Comparison of ENCODE assay signal across 18 cellular contexts in genomic region chr1:93434088-93434487, GRCh38. TPM values are rescaled to one million over a fixed set of nuclear protein-coding genes. Genes with fewer than 3 reads are reported as not detected.
DNase-seq lines count a peak whose midpoint lies in the region; ATAC-seq, FAIRE-seq and TF ChIP-seq lines count a peak whose summit lies in the region.
"Had no signal": no experiment of that assay in that cellular context is flagged by ENCODE, and none has a peak within 500 bp of the region (broad histone marks: within the 10 kb centered on the region; RNA-seq: fewer than 3 reads in every experiment).

No MANE protein-coding gene starts in this region.

- intact Hi-C loops in mucosa of descending colon (cut with DNase I, micrococcal nuclease) = loop anchor here in 1 of 2 donors (10.0 kb wide), 2 partner anchors 129 to 411 kb away; no protein-coding TSS in a partner anchor
- intact Hi-C loops in posterior vena cava (cut with DNase I) = loop anchor here (10.0 kb wide), 2 partner anchors 381 to 411 kb away; no protein-coding TSS in a partner anchor

- peaks cover 31% of the 10 kb centered on the region for H3K27me3 Mint-ChIP-seq in activated CD4-positive, alpha-beta memory T cell treated with anti-CD3 and anti-CD28 coated beads, Interleukin-2, amount 10 ng/mL, durations not matched to agents 7 days and 5 days
- H3K27me3 Mint-ChIP-seq in CD8-positive, alpha-beta memory T cell = peaks cover 5 to 12% of the 10 kb centered on the region in 2 donors

- no peak for TF ChIP-seq CTCF in HEK293 (tag by site-specific recombination; IDR thresholded peaks at IDR 0.05)
- TF ChIP-seq CTCF in bronchial epithelial cell (IDR thresholded peaks at IDR 0.05; ENCODE audit: insufficient read depth, low read length, severe bottlenecking) = no peak
- TF ChIP-seq CTCF in mucosa of descending colon (IDR thresholded peaks at IDR 0.05) = no peak

- peak; percentile 72 for FAIRE-seq in bronchial epithelial cell (lab: Jason Lieb, UNC)
- FAIRE-seq: A204.1, GM12878, H1, HepG2 had no signal

- no peak overlapping the region for H3K27ac ChIP-seq in HEK293 (ENCODE audit: extremely low read depth, low read depth, low read length)
- H3K27ac ChIP-seq in CD8-positive, alpha-beta memory T cell (ENCODE audit: low read depth, low read length) = no peak overlapping the region

- no peak overlapping the region for H3K27ac Mint-ChIP-seq in activated CD4-positive, alpha-beta memory T cell treated with anti-CD3 and anti-CD28 coated beads, Interleukin-2, amount 10 ng/mL, durations not matched to agents 7 days and 5 days
- H3K27ac Mint-ChIP-seq in CD8-positive, alpha-beta memory T cell = no peak overlapping the region
- H3K27ac Mint-ChIP-seq: H9, IgD-negative memory B cell had no signal

- H3K4me3 Mint-ChIP-seq in activated CD4-positive, alpha-beta memory T cell treated with anti-CD3 and anti-CD28 coated beads, Interleukin-2, amount 10 ng/mL, durations not matched to agents 7 days and 5 days = no peak overlapping the region
- H3K4me3 Mint-ChIP-seq in CD8-positive, alpha-beta memory T cell = no peak overlapping the region
- H3K4me3 Mint-ChIP-seq: CD14-positive monocyte; CD4-positive, alpha-beta memory T cell; H9; IgD-negative memory B cell had no signal

- no peaks in the 10 kb centered on the region for H3K36me3 ChIP-seq in HEK293 (ENCODE audit: control insufficient read depth in 2 of 2, insufficient read depth in 1 of 2, low read length in 2 of 2)
- H3K36me3 ChIP-seq in bronchial epithelial cell (ENCODE audit: control insufficient read depth, insufficient read depth, low read length) = no peaks in the 10 kb centered on the region
- H3K36me3 ChIP-seq in mucosa of descending colon (ENCODE audit: low read depth) = no peaks in the 10 kb centered on the region
- no peaks in the 10 kb centered on the region for H3K36me3 ChIP-seq in CD8-positive, alpha-beta memory T cell (ENCODE audit: insufficient read depth, low read length)

- ATAC-seq in mucosa of descending colon = peak; percentile 7

- no peaks in the 10 kb centered on the region for H3K4me1 ChIP-seq in HEK293 (ENCODE audit: control insufficient read depth, insufficient read depth, low read length)
- peaks cover 5% of the 10 kb centered on the region for H3K4me1 ChIP-seq in mucosa of descending colon (ENCODE audit: low read depth)
- H3K4me1 ChIP-seq in CD8-positive, alpha-beta memory T cell (ENCODE audit: insufficient read depth, low read length) = no peaks in the 10 kb centered on the region

- no peak for DNase-seq in bronchial epithelial cell (ENCODE audit: low read depth)
- DNase-seq in mucosa of descending colon = no peak
- DNase-seq in activated CD4-positive, alpha-beta memory T cell treated with anti-CD3 and anti-CD28 coated beads, Interleukin-2, amount 10 ng/mL, durations not matched to agents 7 days and 5 days = no peak
- DNase-seq in CD8-positive, alpha-beta memory T cell = no peak
- DNase-seq in posterior vena cava (ENCODE audit: low spot score) = no peak
- DNase-seq: ACHN, AML-193, DND-41, EL had no signal

- H3K4me1 Mint-ChIP-seq in activated CD4-positive, alpha-beta memory T cell treated with anti-CD3 and anti-CD28 coated beads, Interleukin-2, amount 10 ng/mL, durations not matched to agents 7 days and 5 days = peaks cover 3% of the 10 kb centered on the region
- H3K4me1 Mint-ChIP-seq in CD8-positive, alpha-beta memory T cell = no peaks in the 10 kb centered on the region
- H3K4me1 Mint-ChIP-seq: CD14-positive monocyte had no signal

- H3K9me3 ChIP-seq in HEK293 (ENCODE audit: control insufficient read depth, insufficient read depth, low read depth, low read length) (no peaks in the 10 kb centered on the region), mucosa of descending colon (no peaks in the 10 kb centered on the region)
- no peaks in the 10 kb centered on the region for H3K9me3 ChIP-seq in CD8-positive, alpha-beta memory T cell (ENCODE audit: low read length)

- CTCF ChIA-PET in HEK293 (lab: Yijun Ruan, JAX) = interaction anchor here (0.5 to 3.0 kb wide), 7 partner anchors 12 to 410 kb away, joined by 3 to 16 read pairs (median 4); no protein-coding TSS in a partner anchor
- CTCF ChIA-PET in activated CD4-positive, alpha-beta memory T cell treated with anti-CD3 and anti-CD28 coated beads, Interleukin-2, amount 10 ng/mL, durations not matched to agents 7 days and 5 days (lab: Charles Lee) = interaction anchor here (1.5 to 2.4 kb wide), 2 partner anchors 10 to 129 kb away, joined by 4 to 6 read pairs; no protein-coding TSS in a partner anchor
- CTCF ChIA-PET in CD8-positive, alpha-beta memory T cell (lab: Charles Lee) = interaction anchor here (0.8 to 1.2 kb wide), 3 partner anchors 130 to 475 kb away, joined by 3 to 5 read pairs (median 4); partner anchors contain the start of gene GCLM

- POLR2A ChIA-PET in HEK293 (lab: Yijun Ruan, JAX) = interaction anchor here (0.6 kb wide), 1 partner anchor 1497 kb away, joined by 4 read pairs; no protein-coding TSS in a partner anchor
- POLR2A ChIA-PET in activated CD4-positive, alpha-beta memory T cell treated with anti-CD3 and anti-CD28 coated beads, Interleukin-2, amount 10 ng/mL, durations not matched to agents 7 days and 5 days (lab: Charles Lee) = no interaction called here
- POLR2A ChIA-PET in CD8-positive, alpha-beta memory T cell (lab: Charles Lee) = no interaction called here

- no peak overlapping the region for H3K4me3 ChIP-seq in HEK293 (ENCODE audit: low read depth, low read length)
- no peak overlapping the region for H3K4me3 ChIP-seq in bronchial epithelial cell (ENCODE audit: low read depth, low read length)
- H3K4me3 ChIP-seq in mucosa of descending colon = no peak overlapping the region
- H3K4me3 ChIP-seq in CD8-positive, alpha-beta memory T cell (ENCODE audit: low read length) = no peak overlapping the region
- H3K4me3 ChIP-seq: GM12878 had no signal

- no peaks in the 10 kb centered on the region for H3K9me3 Mint-ChIP-seq in activated CD4-positive, alpha-beta memory T cell treated with anti-CD3 and anti-CD28 coated beads, Interleukin-2, amount 10 ng/mL, durations not matched to agents 7 days and 5 days
- no peaks in the 10 kb centered on the region for H3K9me3 Mint-ChIP-seq in CD8-positive, alpha-beta memory T cell
- H3K9me3 Mint-ChIP-seq: CD4-positive, alpha-beta memory T cell; IgD-negative memory B cell had no signal

- no peaks in the 10 kb centered on the region for H3K27me3 ChIP-seq in bronchial epithelial cell (ENCODE audit: control insufficient read depth, insufficient read depth, low read length)
- no peaks in the 10 kb centered on the region for H3K27me3 ChIP-seq in CD8-positive, alpha-beta memory T cell (ENCODE audit: insufficient read depth, low read length, poor library complexity, severe bottlenecking)

- H3K36me3 Mint-ChIP-seq in activated CD4-positive, alpha-beta memory T cell treated with anti-CD3 and anti-CD28 coated beads, Interleukin-2, amount 10 ng/mL, durations not matched to agents 7 days and 5 days (ENCODE audit: low read depth) = no peaks in the 10 kb centered on the region
- no peaks in the 10 kb centered on the region for H3K36me3 Mint-ChIP-seq in CD8-positive, alpha-beta memory T cell
- H3K36me3 Mint-ChIP-seq: CD14-positive monocyte; CD4-positive, alpha-beta memory T cell; IgD-negative memory B cell had no signal

TF ChIP-seq in HEK293, 187 proteins besides CTCF, POLR2A, EP300 and RAD21:
- no peak for TF ChIP-seq ZNF473 (tag by site-specific recombination; IDR thresholded peaks at IDR 0.05)
- TF ChIP-seq TRIM28 (IDR thresholded peaks at IDR 0.05; ENCODE audit: borderline replicate concordance, low read length) = peak; percentile 57; the same call in 1 of the 2 replicates
- TF ChIP-seq SETDB1 (IDR thresholded peaks at IDR 0.05; ENCODE audit: insufficient read length, low read length) = peak; percentile 75
- TF ChIP-seq ZNF664 (tag by site-specific recombination; IDR thresholded peaks at IDR 0.05) = no peak

RNA-seq across cellular contexts. Expression of gene FNBP1L, which starts 13.8 kb away (rescaled TPM):
- total RNA-seq in bronchial epithelial cell (25.7 and 29.7 TPM in 2 replicates), mucosa of descending colon (10 to 100 TPM; 32.7 to 49.1 (median 44.4) TPM), posterior vena cava (10 to 100 TPM in 1 of 2 donors, 1 to 10 TPM in 1; 9.3 to 11.3 TPM)
- total RNA-seq in activated CD4-positive, alpha-beta memory T cell treated with anti-CD3 and anti-CD28 coated beads, Interleukin-2, amount 10 ng/mL, durations not matched to agents 7 days and 5 days = under 1 TPM; 0.15 to 0.30 TPM
- 1 to 10 TPM in 1 of 2 experiments, under 1 TPM in 1; 0.91 to 1.1 TPM for total RNA-seq in CD8-positive, alpha-beta memory T cell
- 0.17 TPM for polyA plus RNA-seq in CD8-positive, alpha-beta memory T cell

Comparison
In these comparisons a context has a peak if more than half of its experiments do, and no peak if none do; other contexts are left out.
1. RNA of gene FNBP1L, which starts 13.8 kb away (total RNA-seq): 32.7 to 49.1 TPM in mucosa of descending colon, 25.7 to 29.7 TPM in bronchial epithelial cell and 9.3 to 11.3 TPM in posterior vena cava; 0.91 to 1.1 TPM in CD8-positive, alpha-beta memory T cell and 0.15 to 0.30 TPM in activated CD4-positive, alpha-beta memory T cell treated with anti-CD3 and anti-CD28 coated beads, Interleukin-2, amount 10 ng/mL, durations not matched to agents 7 days and 5 days; every median in the first group is over 4 times any median in the second.